ENCODE assay signal across 22 cellular contexts in the genomic region with DNA sequence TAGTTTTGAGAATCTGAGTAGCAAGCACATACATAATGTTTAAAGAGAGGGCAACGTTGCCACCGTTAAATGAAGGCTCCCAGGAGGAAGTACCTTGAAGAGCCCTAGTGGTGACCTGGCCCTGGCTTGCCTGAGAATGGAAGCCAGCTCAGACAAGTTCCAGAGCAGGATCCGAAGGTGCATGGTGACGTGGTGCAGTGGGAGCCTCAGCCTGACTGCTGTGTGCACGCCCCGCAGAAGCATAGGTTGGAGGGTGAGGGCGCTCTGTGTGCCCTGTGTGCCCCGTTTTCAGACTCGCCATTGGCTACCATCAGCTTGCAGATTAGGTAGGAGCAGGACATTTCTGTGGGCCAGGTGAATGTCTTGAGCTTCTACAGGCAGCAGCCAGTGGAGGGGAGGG.
A peak's percentile ranks its signal among the peaks of the same experiment; 100 is the strongest.
DNase-seq lines count a peak whose midpoint lies in the region; ATAC-seq, FAIRE-seq and TF ChIP-seq lines count a peak whose summit lies in the region.
"Had no signal": no experiment of that assay in that cellular context is flagged by ENCODE, and none has a peak within 500 bp of the region (broad histone marks: within the 10 kb centered on the region; RNA-seq: fewer than 3 reads in every experiment).

No MANE protein-coding gene starts in this region.

- no peaks in the 10 kb centered on the region for H3K9me3 ChIP-seq in HepG2 (ENCODE audit: low read length)
- H3K9me3 ChIP-seq in right lobe of liver, result no peaks in the 10 kb centered on the region
- no peaks in the 10 kb centered on the region for H3K9me3 ChIP-seq in body of pancreas
- H3K9me3 ChIP-seq: A549 had no signal

- H3K27ac Mint-ChIP-seq in nephron progenitor cell, result peak overlapping the region; percentile 17
- H3K27ac Mint-ChIP-seq: CD4-positive, alpha-beta memory T cell; HFFc6 had no signal

- no peak overlapping the region for H2AFZ ChIP-seq in HepG2 (ENCODE audit: low read length)

- TF ChIP-seq POLR2A in HepG2 (IDR thresholded peaks at IDR 0.05; ENCODE audit: insufficient read depth in 1 of 2, low read depth in 2 of 2, low read length in 2 of 2), result no peak
- no peak for TF ChIP-seq POLR2A in right lobe of liver (IDR thresholded peaks at IDR 0.05)
- no peak for TF ChIP-seq POLR2A in body of pancreas (IDR thresholded peaks at IDR 0.05)

- TF ChIP-seq CTCF in HepG2 (CRISPR knock-in tag; IDR thresholded peaks at IDR 0.05), result no peak
- no peak for TF ChIP-seq CTCF in right lobe of liver (IDR thresholded peaks at IDR 0.05)
- TF ChIP-seq CTCF in nephron progenitor cell (IDR thresholded peaks at IDR 0.05), result no peak
- TF ChIP-seq CTCF in body of pancreas (IDR thresholded peaks at IDR 0.05), result no peak

- DNase-seq in HepG2 (ENCODE audit: low spot score), result no peak
- DNase-seq in right lobe of liver, result no peak
- no peak for DNase-seq in nephron progenitor cell
- DNase-seq in H7, result no peak
- no peak for DNase-seq in glomerular visceral epithelial cell (ENCODE audit: extremely low spot score)
- DNase-seq in body of pancreas, result no peak
- DNase-seq: AML-193; CD4-positive, alpha-beta memory T cell; DMS153; DMS79; GF-D8; HFFc6; IMR-90 had no signal

- TF ChIP-seq EP300 in HepG2 (IDR thresholded peaks at IDR 0.05; ENCODE audit: low read depth in 2 of 2, low read length in 2 of 2) (no peak), HepG2 (CRISPR knock-in tag; IDR thresholded peaks at IDR 0.05; ENCODE audit: borderline replicate concordance) (no peak)

- H3K27me3 ChIP-seq in HepG2 (ENCODE audit: control insufficient read depth in 1 of 2, insufficient read depth in 2 of 2, low read length in 2 of 2) (no peaks in the 10 kb centered on the region), right lobe of liver (no peaks in the 10 kb centered on the region), H7 (ENCODE audit: control insufficient read depth, insufficient read depth, low read length) (no peaks in the 10 kb centered on the region), body of pancreas (no peaks in the 10 kb centered on the region)

- H3K36me3 ChIP-seq in HepG2 (replicated peaks in 1 of 2; ENCODE audit: control insufficient read depth in 1 of 2, insufficient read depth in 2 of 2, low read length in 2 of 2), result no peaks in the 10 kb centered on the region; a peak in 1 of 5 replicates
- H3K36me3 ChIP-seq in right lobe of liver, result no peaks in the 10 kb centered on the region
- no peaks in the 10 kb centered on the region for H3K36me3 ChIP-seq in H7 (replicated peaks; ENCODE audit: control insufficient read depth, insufficient read depth, low read length)
- no peaks in the 10 kb centered on the region for H3K36me3 ChIP-seq in body of pancreas (replicated peaks in 1 of 2; ENCODE audit: insufficient read depth in 1 of 2, low read depth in 2 of 2)

- H3K36me3 Mint-ChIP-seq in nephron progenitor cell (ENCODE audit: low read depth), result peaks cover 6% of the 10 kb centered on the region

- no peaks in the 10 kb centered on the region for H3K9me3 Mint-ChIP-seq in nephron progenitor cell
- H3K9me3 Mint-ChIP-seq: HFFc6 had no signal

- ATAC-seq in HepG2, result no peak
- no peak for ATAC-seq in right lobe of liver
- ATAC-seq in esophagus mucosa, result peak; percentile 87
- no peak for ATAC-seq in body of pancreas
- ATAC-seq: A549, GM12878, HCT116, K562 had no signal

- in situ Hi-C loops in HepG2 (cut with HindIII; ENCODE audit: extremely low pct_ligation_motif_present, low pct_unique_long_range_greater_than_20kb), result loop anchor here (10.0 to 25.0 kb wide), 2 partner anchors 299 to 821 kb away; no protein-coding TSS in a partner anchor

- no peaks in the 10 kb centered on the region for H3K4me1 Mint-ChIP-seq in nephron progenitor cell

- POLR2A ChIA-PET in HepG2 (lab: Yijun Ruan, JAX), result no interaction called here

- no TSS peak for BruUV-seq in HepG2 (replicated peaks; lab: Mats Ljungman, UMichigan)

- no peak overlapping the region for H3K4me3 Mint-ChIP-seq in nephron progenitor cell
- H3K4me3 Mint-ChIP-seq: CD4-positive, alpha-beta memory T cell; HFFc6 had no signal

- no peaks in the 10 kb centered on the region for H4K20me1 ChIP-seq in HepG2 (ENCODE audit: insufficient read depth, low read length)

- H3K27ac ChIP-seq in HepG2 (ENCODE audit: extremely low read length, insufficient read depth, low read length) (no peak overlapping the region), right lobe of liver (no peak overlapping the region), body of pancreas (no peak overlapping the region)
- H3K27ac ChIP-seq: 22Rv1, A549, C4-2B, HL-60 had no signal

- no peaks in the 10 kb centered on the region for H3K27me3 Mint-ChIP-seq in nephron progenitor cell (ENCODE audit: low read depth, poor library complexity)
- H3K27me3 Mint-ChIP-seq: CD4-positive, alpha-beta memory T cell had no signal

- no peak overlapping the region for H3K4me2 ChIP-seq in HepG2 (ENCODE audit: low read depth, low read length)
- H3K4me2 ChIP-seq: A549 had no signal

- FAIRE-seq in HepG2 (lab: Jason Lieb, UNC), result no peak
- FAIRE-seq: A549, GM12878, H54, K562 had no signal

- H3K79me2 ChIP-seq in HepG2 (ENCODE audit: insufficient read depth, low read length), result no peaks in the 10 kb centered on the region

- intact Hi-C loops in HepG2 (cut with micrococcal nuclease; ENCODE audit: unreplicated experiment), result loop anchor here (5.0 kb wide), 1 partner anchor 41 kb away; no protein-coding TSS in a partner anchor
- intact Hi-C loops in right lobe of liver (cut with DNase I), result no loop called here
- intact Hi-C loops in body of pancreas (cut with DNase I), result no loop called here

- TF ChIP-seq RAD21 in HepG2 (CRISPR knock-in tag; IDR thresholded peaks at IDR 0.05), result no peak

- H3K4me1 ChIP-seq in HepG2 (ENCODE audit: insufficient read depth, low read length), result peaks cover 27% of the 10 kb centered on the region
- H3K4me1 ChIP-seq in right lobe of liver, result no peaks in the 10 kb centered on the region
- H3K4me1 ChIP-seq in body of pancreas, result no peaks in the 10 kb centered on the region
- H3K4me1 ChIP-seq: A549 had no signal

- no peak overlapping the region for H3K9ac ChIP-seq in HepG2 (ENCODE audit: insufficient read depth, low read depth, low read length)

- CTCF ChIA-PET in HepG2 (lab: Yijun Ruan, JAX; ENCODE audit: low intra/inter-chr PET ratio, low total read pairs), result no interaction called here

- 95% methylated on average over 8 of the region's 9 CpGs for WGBS in HepG2 (ENCODE audit: low lambda C conversion rate)
- 85% methylated on average over 3 of the region's 9 CpGs for WGBS in right lobe of liver (ENCODE audit: insufficient coverage, low coverage, low lambda C conversion rate, missing lambda C conversion rate)
- WGBS in body of pancreas, 2 donors, result 73 to 88% methylated on average over 4 to 9 of the region's 9 CpGs

- H3K4me3 ChIP-seq in HepG2 (replicated peaks in 1 of 3; ENCODE audit: insufficient read depth in 1 of 3, low read depth in 2 of 3, low read length in 3 of 3) (no peak overlapping the region), right lobe of liver (no peak overlapping the region), H7 (ENCODE audit: insufficient read depth, low read depth, low read length) (no peak overlapping the region), body of pancreas (no peak overlapping the region)
- H3K4me3 ChIP-seq: A549, GM12878, K562 had no signal

TF ChIP-seq in HepG2, 621 proteins besides CTCF, POLR2A, EP300 and RAD21:
- TF ChIP-seq, protein P1, sequence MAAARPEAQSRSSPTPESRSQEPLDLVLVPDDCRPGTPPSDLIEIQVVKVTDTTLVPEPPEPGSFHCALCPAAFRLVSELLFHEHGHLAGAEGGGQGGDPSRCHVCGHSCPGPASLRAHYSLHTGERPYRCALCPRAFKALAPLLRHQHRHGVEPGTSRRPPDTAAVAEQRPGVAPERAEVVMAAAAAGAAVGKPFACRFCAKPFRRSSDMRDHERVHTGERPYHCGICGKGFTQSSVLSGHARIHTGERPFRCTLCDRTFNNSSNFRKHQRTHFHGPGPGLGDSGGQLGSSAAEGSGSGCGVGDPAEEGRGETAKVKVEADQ (CRISPR knock-in tag; IDR thresholded peaks at IDR 0.05; ENCODE audit: borderline replicate concordance), result no peak
- TF ChIP-seq ZNF350 (CRISPR knock-in tag; IDR thresholded peaks at IDR 0.05; ENCODE audit: borderline replicate concordance, low read depth) (no peak), ZNF687 (CRISPR knock-in tag; IDR thresholded peaks at IDR 0.05) (0 out of 2 replicates have a peak, but pooled peaks have one; percentile 11), ZNF136 (CRISPR knock-in tag; IDR thresholded peaks at IDR 0.05; ENCODE audit: low read depth) (no peak)
